In genomic region chr9:115229496-115229895, GRCh38 we compare ENCODE assay signal across 15 cellular contexts.
DNase-seq lines count a peak whose midpoint lies in the region; FAIRE-seq and TF ChIP-seq lines count a peak whose summit lies in the region.
"Had no signal": no experiment of that assay in that cellular context is flagged by ENCODE, and none has a peak within 500 bp of the region (broad histone marks: within the 10 kb centered on the region; RNA-seq: fewer than 3 reads in every experiment).

No MANE protein-coding gene starts in this region.

- H3K27me3 ChIP-seq in keratinocyte (ENCODE audit: control insufficient read depth, extremely low read depth, insufficient read depth, low read length) (no peaks in the 10 kb centered on the region), osteoblast (ENCODE audit: insufficient read depth, low read length) (no peaks in the 10 kb centered on the region)
- H3K27me3 ChIP-seq: SJSA1 had no signal

- H3K4me2 ChIP-seq in keratinocyte (ENCODE audit: control insufficient read depth, extremely low read depth, insufficient read depth, low read depth, low read length) (no peak overlapping the region), osteoblast (ENCODE audit: insufficient read depth, low read length) (no peak overlapping the region)

- H3K36me3 Mint-ChIP-seq in Calu3 (ENCODE audit: insufficient read depth, unreplicated experiment) = peaks cover 4% of the 10 kb centered on the region
- no peaks in the 10 kb centered on the region for H3K36me3 Mint-ChIP-seq in glutamatergic neuron (ENCODE audit: unreplicated experiment)
- H3K36me3 Mint-ChIP-seq: CD4-positive, CD25-positive, alpha-beta regulatory T cell had no signal

- H3K9ac ChIP-seq in keratinocyte (ENCODE audit: control insufficient read depth, extremely low read depth, insufficient read depth, low read length) = no peak overlapping the region

- H3K4me3 ChIP-seq in choroid plexus epithelial cell (ENCODE audit: low read depth, low read length) (no peak overlapping the region), keratinocyte (ENCODE audit: control insufficient read depth in 2 of 3, extremely low read depth in 1 of 3, insufficient read depth in 2 of 3, low read depth in 1 of 3, low read length in 3 of 3) (no peak overlapping the region), osteoblast (ENCODE audit: insufficient read depth, low read length) (no peak overlapping the region)
- H3K4me3 ChIP-seq: SJSA1 had no signal

- H3K9me3 Mint-ChIP-seq in Calu3 (ENCODE audit: low read depth, unreplicated experiment) = no peaks in the 10 kb centered on the region
- peaks cover 2% of the 10 kb centered on the region for H3K9me3 Mint-ChIP-seq in glutamatergic neuron (ENCODE audit: unreplicated experiment)
- H3K9me3 Mint-ChIP-seq: CD4-positive, CD25-positive, alpha-beta regulatory T cell had no signal

- H3K9me3 ChIP-seq in keratinocyte (ENCODE audit: control insufficient read depth, low read depth, low read length) (peaks cover 2% of the 10 kb centered on the region), osteoblast (ENCODE audit: low read depth, low read length) (no peaks in the 10 kb centered on the region)
- H3K9me3 ChIP-seq: SJSA1 had no signal

- FAIRE-seq in keratinocyte (lab: Jason Lieb, UNC) = no peak

- TF ChIP-seq CTCF in Calu3 (IDR thresholded peaks at IDR 0.05; ENCODE audit: unreplicated experiment) (no peak), choroid plexus epithelial cell (conservative IDR thresholded peaks at IDR 0.05; ENCODE audit: low read depth, low read length) (no peak), keratinocyte (optimal IDR thresholded peaks at IDR 0.05 in 1 of 3, IDR thresholded peaks at IDR 0.05 in 1 of 3, conservative IDR thresholded peaks at IDR 0.05 in 1 of 3; ENCODE audit: extremely low read depth in 1 of 3, insufficient read depth in 2 of 3, low read length in 3 of 3) (no peak), osteoblast (IDR thresholded peaks at IDR 0.05; ENCODE audit: extremely low read depth, low read depth, low read length) (no peak), glutamatergic neuron (IDR thresholded peaks at IDR 0.05; ENCODE audit: partially characterized antibody, unreplicated experiment) (no peak)

- H2AFZ ChIP-seq in keratinocyte (ENCODE audit: control insufficient read depth, low read length) (no peak overlapping the region), osteoblast (ENCODE audit: low read length) (no peak overlapping the region)

- BruUV-seq in Calu3 (replicated peaks; lab: Mats Ljungman, UMichigan) = no TSS peak

- DNase-seq in Calu3 (peak; percentile 38), M059J (ENCODE audit: low read depth) (peak; percentile 75), choroid plexus epithelial cell (ENCODE audit: low read depth) (peak; percentile 23), keratinocyte (ENCODE audit: low read depth, low spot score) (peak; percentile 41), Kasumi-1 (lab: John Stamatoyannopoulos, UW) (no peak), osteoblast (ENCODE audit: insufficient read length, low spot score, missing footprints) (no peak), glutamatergic neuron (no peak), NK-92 (lab: John Stamatoyannopoulos, UW; ENCODE audit: unreplicated experiment) (no peak)
- DNase-seq: CD4-positive, CD25-positive, alpha-beta regulatory T cell; DMS79; GF-D8; NCI-H1417 treated with DMSO at 0.1 percent for 48 hours; NCI-H2029 treated with DMSO at 0.1 percent for 48 hours; NCI-H510A treated with DMSO at 0.1 percent for 48 hours had no signal

- H4K20me1 ChIP-seq in keratinocyte (ENCODE audit: control insufficient read depth, extremely low read depth, insufficient read depth, low read length) (no peaks in the 10 kb centered on the region), osteoblast (ENCODE audit: insufficient read depth, low read length) (no peaks in the 10 kb centered on the region)

- no peak overlapping the region for H3K4me3 Mint-ChIP-seq in Calu3 (ENCODE audit: low read depth, unreplicated experiment)
- H3K4me3 Mint-ChIP-seq in glutamatergic neuron (ENCODE audit: unreplicated experiment) = no peak overlapping the region
- H3K4me3 Mint-ChIP-seq: CD4-positive, CD25-positive, alpha-beta regulatory T cell had no signal

- intact Hi-C loops in Calu3 (cut with micrococcal nuclease; ENCODE audit: unreplicated experiment) = no loop called here

- H3K27me3 Mint-ChIP-seq in Calu3 (ENCODE audit: unreplicated experiment) = no peaks in the 10 kb centered on the region
- no peaks in the 10 kb centered on the region for H3K27me3 Mint-ChIP-seq in glutamatergic neuron (ENCODE audit: unreplicated experiment)
- H3K27me3 Mint-ChIP-seq: CD4-positive, CD25-positive, alpha-beta regulatory T cell had no signal

- H3K9me1 ChIP-seq in keratinocyte (ENCODE audit: control insufficient read depth, extremely low read depth, insufficient read depth, low read length) = no peaks in the 10 kb centered on the region

- H3K36me3 ChIP-seq in keratinocyte (ENCODE audit: control insufficient read depth in 2 of 2, extremely low read depth in 1 of 2, insufficient read depth in 2 of 2, low read length in 2 of 2) (no peaks in the 10 kb centered on the region), osteoblast (ENCODE audit: insufficient read depth, low read length) (no peaks in the 10 kb centered on the region)
- H3K36me3 ChIP-seq: SJSA1 had no signal

- no peak overlapping the region for H3K27ac Mint-ChIP-seq in Calu3 (ENCODE audit: unreplicated experiment)
- no peak overlapping the region for H3K27ac Mint-ChIP-seq in glutamatergic neuron (ENCODE audit: unreplicated experiment)
- H3K27ac Mint-ChIP-seq: CD4-positive, CD25-positive, alpha-beta regulatory T cell had no signal

- H3K79me2 ChIP-seq in keratinocyte (ENCODE audit: control insufficient read depth, insufficient read depth, low read length) (no peaks in the 10 kb centered on the region), osteoblast (ENCODE audit: insufficient read depth, low read length) (no peaks in the 10 kb centered on the region)

- H3K27ac ChIP-seq in keratinocyte (ENCODE audit: control insufficient read depth, insufficient read depth, low read length) (peak overlapping the region; percentile 59), osteoblast (ENCODE audit: low read depth, low read length) (no peak overlapping the region)
- H3K27ac ChIP-seq: SJSA1 had no signal

- CTCF ChIA-PET in Calu3 (lab: Charles Lee) = no interaction called here

- H3K4me1 Mint-ChIP-seq in Calu3 (ENCODE audit: low read depth, unreplicated experiment) (peaks cover 25% of the 10 kb centered on the region), glutamatergic neuron (ENCODE audit: low read depth, unreplicated experiment) (no peaks in the 10 kb centered on the region)
- H3K4me1 Mint-ChIP-seq: CD4-positive, CD25-positive, alpha-beta regulatory T cell had no signal

- H3K4me1 ChIP-seq in keratinocyte (ENCODE audit: control insufficient read depth, extremely low read depth, insufficient read depth, low read length) (peaks cover 14% of the 10 kb centered on the region), osteoblast (ENCODE audit: insufficient read depth, low read length) (peaks cover 8% of the 10 kb centered on the region)

- dilution Hi-C loops in keratinocyte (cut with MboI; ENCODE audit: extremely low pct_ligation_motif_present, low sequenced_read_pairs) = no loop called here

Comparison
In these comparisons a context has a peak if more than half of its experiments do, and no peak if none do; other contexts are left out.
1. DNase-seq: peak in Calu3 (single experiment), M059J (single experiment), choroid plexus epithelial cell (single experiment) and keratinocyte (single experiment); none in Kasumi-1 (0 of 2), osteoblast (single experiment), glutamatergic neuron (single experiment) and NK-92 (single experiment).